Comparison of ENCODE assay signal across 22 cellular contexts in genomic region chr6:80974579-80974978, GRCh38.
"Had no signal": no experiment of that assay in that cellular context is flagged by ENCODE, and none has a peak within 500 bp of the region (broad histone marks: within the 10 kb centered on the region; RNA-seq: fewer than 3 reads in every experiment).

No MANE protein-coding gene starts in this region.

- H3K4me1 Mint-ChIP-seq: immature natural killer cell; memory B cell; naive thymus-derived CD4-positive, alpha-beta T cell; nephron progenitor cell; stimulated activated effector memory CD8-positive, alpha-beta T cell treated with anti-CD3 and anti-CD28 coated beads, Interleukin-12 subunit alpha, Interleukin-12 subunit beta, amount 100 ng/mL, for 72 hours had no signal

- H3K4me2 ChIP-seq: smooth muscle cell had no signal

- H3K4me3 Mint-ChIP-seq: effector memory CD8-positive, alpha-beta T cell; immature natural killer cell; memory B cell; naive thymus-derived CD4-positive, alpha-beta T cell; nephron progenitor cell; stimulated activated effector memory CD8-positive, alpha-beta T cell treated with anti-CD3 and anti-CD28 coated beads, Interleukin-12 subunit alpha, Interleukin-12 subunit beta, amount 100 ng/mL, for 72 hours; type B pancreatic cell had no signal

- H3K9me3 ChIP-seq: esophagus squamous epithelium, gastroesophageal sphincter, left ventricle myocardium inferior, lower lobe of right lung, ovary, suprapubic skin, thyroid gland had no signal

- H3K4me3 ChIP-seq: esophagus squamous epithelium, gastroesophageal sphincter, left ventricle myocardium inferior, lower lobe of right lung, ovary, smooth muscle cell, suprapubic skin, thyroid gland had no signal

- H3K27ac Mint-ChIP-seq: effector memory CD8-positive, alpha-beta T cell; immature natural killer cell; memory B cell; naive thymus-derived CD4-positive, alpha-beta T cell; nephron progenitor cell; stimulated activated effector memory CD8-positive, alpha-beta T cell treated with anti-CD3 and anti-CD28 coated beads, Interleukin-12 subunit alpha, Interleukin-12 subunit beta, amount 100 ng/mL, for 72 hours; type B pancreatic cell had no signal

- H3K36me3 Mint-ChIP-seq: memory B cell; naive thymus-derived CD4-positive, alpha-beta T cell; stimulated activated effector memory CD8-positive, alpha-beta T cell treated with anti-CD3 and anti-CD28 coated beads, Interleukin-12 subunit alpha, Interleukin-12 subunit beta, amount 100 ng/mL, for 72 hours; type B pancreatic cell had no signal

- H3K9me3 Mint-ChIP-seq: nephron progenitor cell, type B pancreatic cell had no signal

- H3K27me3 ChIP-seq: esophagus squamous epithelium, gastroesophageal sphincter, ovary, suprapubic skin, thyroid gland had no signal

- H3K36me3 ChIP-seq: esophagus squamous epithelium, gastroesophageal sphincter, left ventricle myocardium inferior, lower lobe of right lung, ovary, suprapubic skin, thyroid gland had no signal

- DNase-seq: effector memory CD8-positive, alpha-beta T cell; esophagus squamous epithelium; foreskin fibroblast; glutamatergic neuron; immature natural killer cell; left cardiac atrium; left ventricle myocardium inferior; lower lobe of right lung; naive thymus-derived CD4-positive, alpha-beta T cell; nephron progenitor cell; ovary; right cardiac atrium; stimulated activated CD4-positive, alpha-beta T cell treated with anti-CD3 and anti-CD28 coated beads, Interleukin-4, amount 100 ng/mL, for 1 hour; stimulated activated CD8-positive, alpha-beta memory T cell treated with anti-CD3 and anti-CD28 coated beads, Interleukin-4, amount 100 ng/mL, for 48 hours; stimulated activated naive CD8-positive, alpha-beta T cell treated with anti-CD3 and anti-CD28 coated beads, Interleukin-15, Interleukin-2, amounts not matched to agents 100 U/mL and 50 U/mL, for 24 hours; thyroid gland had no signal

- ATAC-seq: effector memory CD8-positive, alpha-beta T cell; gastroesophageal sphincter; left cardiac atrium; lower lobe of right lung; naive thymus-derived CD4-positive, alpha-beta T cell; right cardiac atrium; stimulated activated naive CD8-positive, alpha-beta T cell treated with anti-CD3 and anti-CD28 coated beads, Interleukin-15, Interleukin-2, amounts not matched to agents 100 U/mL and 50 U/mL, for 24 hours had no signal

- H3K27ac ChIP-seq: esophagus squamous epithelium, gastroesophageal sphincter, left ventricle myocardium inferior, lower lobe of right lung, ovary, suprapubic skin, thyroid gland had no signal

- H3K27me3 Mint-ChIP-seq: effector memory CD8-positive, alpha-beta T cell; naive thymus-derived CD4-positive, alpha-beta T cell; type B pancreatic cell had no signal

- H3K4me1 ChIP-seq: esophagus squamous epithelium, gastroesophageal sphincter, left ventricle myocardium inferior, lower lobe of right lung, suprapubic skin, thyroid gland had no signal
